ENCODE assay signal across 19 cellular contexts in genomic region chr16:73915939-73916451, GRCh38.
"Had no signal": no experiment of that assay in that cellular context is flagged by ENCODE, and none has a peak within 500 bp of the region (broad histone marks: within the 10 kb centered on the region; RNA-seq: fewer than 3 reads in every experiment).

No MANE protein-coding gene starts in this region.

- H3K27me3 ChIP-seq: foreskin keratinocyte, thyroid gland, upper lobe of left lung, uterus had no signal

- H3K4me1 Mint-ChIP-seq: natural killer cell had no signal

- FAIRE-seq: pancreas, small intestine had no signal

- H3K9me3 ChIP-seq: esophagus squamous epithelium, pancreas, suprapubic skin, thyroid gland, upper lobe of left lung, uterus had no signal

- ATAC-seq: effector memory CD8-positive, alpha-beta T cell; foreskin keratinocyte; left colon; natural killer cell; pancreas; stimulated activated naive CD8-positive, alpha-beta T cell treated with anti-CD3 and anti-CD28 coated beads, Interleukin-15, Interleukin-2, amounts not matched to agents 100 U/mL and 50 U/mL, for 24 hours had no signal

- H3K36me3 ChIP-seq: esophagus squamous epithelium, pancreas, suprapubic skin, thyroid gland, upper lobe of left lung, uterus had no signal

- H3K4me3 Mint-ChIP-seq: dendritic cell treated with granulocyte-macrophage colony-stimulating factor and Interleukin-4, amounts not matched to agents 40 ng/mL and 50 ng/mL, for 4 days; effector memory CD8-positive, alpha-beta T cell; natural killer cell had no signal

- H3K27ac ChIP-seq: esophagus squamous epithelium, foreskin keratinocyte, pancreas, suprapubic skin, thyroid gland, upper lobe of left lung, uterus had no signal

- H3K4me1 ChIP-seq: esophagus squamous epithelium, foreskin keratinocyte, pancreas, thyroid gland, upper lobe of left lung, uterus had no signal

- H3K4me3 ChIP-seq: esophagus squamous epithelium, pancreas, suprapubic skin, thyroid gland, upper lobe of left lung, uterus had no signal

- H3K36me3 Mint-ChIP-seq: natural killer cell had no signal

- DNase-seq: effector memory CD8-positive, alpha-beta T cell; esophagus squamous epithelium; foreskin keratinocyte; left colon; left ventricle myocardium superior; mammary epithelial cell; natural killer cell; nucleus accumbens; pancreas; right cardiac atrium; small intestine; stimulated activated CD4-positive, alpha-beta T cell treated with anti-CD3 and anti-CD28 coated beads, Interleukin-2, amount 100 ng/mL, for 48 hours; stimulated activated naive CD8-positive, alpha-beta T cell treated with anti-CD3 and anti-CD28 coated beads, Interleukin-15, Interleukin-2, amounts not matched to agents 100 U/mL and 50 U/mL, for 24 hours; thyroid gland; upper lobe of left lung; uterus had no signal

- H3K27me3 Mint-ChIP-seq: dendritic cell treated with granulocyte-macrophage colony-stimulating factor and Interleukin-4, amounts not matched to agents 40 ng/mL and 50 ng/mL, for 4 days; effector memory CD8-positive, alpha-beta T cell had no signal

- H3K27ac Mint-ChIP-seq: dendritic cell treated with granulocyte-macrophage colony-stimulating factor and Interleukin-4, amounts not matched to agents 40 ng/mL and 50 ng/mL, for 4 days; effector memory CD8-positive, alpha-beta T cell; natural killer cell; progenitor cell of endocrine pancreas had no signal
